Comparison of ENCODE assay signal across 8 cellular contexts in the genomic region with DNA sequence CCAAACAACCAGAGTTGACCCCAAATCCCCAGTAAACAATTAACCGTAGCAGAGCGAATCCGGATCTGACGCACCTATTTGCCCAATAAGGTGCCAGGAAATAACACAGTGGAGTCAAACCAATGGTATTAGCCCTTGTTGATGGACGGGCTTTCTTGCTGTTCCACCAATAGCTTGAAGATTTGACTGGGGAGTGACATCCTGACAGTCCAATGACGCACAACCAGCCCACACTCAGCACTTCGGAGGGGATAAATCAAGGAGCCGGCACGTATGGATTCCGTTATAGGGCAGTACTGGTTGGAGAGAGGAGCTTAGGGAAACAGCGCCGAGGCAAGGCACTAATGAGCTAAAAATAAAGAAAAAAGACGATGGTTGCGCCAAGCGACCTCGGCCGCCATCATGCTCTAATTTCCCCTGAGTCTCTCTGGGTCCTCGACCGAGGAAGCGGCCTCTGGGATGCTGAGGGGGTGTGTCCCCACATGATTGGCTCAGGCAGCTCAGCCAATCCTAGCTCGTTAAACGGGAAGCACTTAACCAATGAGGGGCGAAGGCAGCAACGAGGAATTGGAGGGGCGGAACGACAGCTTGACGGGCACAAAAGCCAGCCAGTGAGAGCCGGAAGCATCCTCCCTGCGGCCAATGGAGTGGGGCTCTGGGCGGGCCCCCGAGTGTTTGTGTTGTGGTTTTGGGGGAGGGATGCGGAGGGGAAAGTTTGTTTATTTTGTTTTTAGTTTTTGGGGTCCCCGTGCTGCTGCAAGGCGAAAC. TPM values are rescaled to one million over a fixed set of nuclear protein-coding genes. Genes with fewer than 3 reads are reported as not detected.
DNase-seq lines count a peak whose midpoint lies in the region; ATAC-seq and TF ChIP-seq lines count a peak whose summit lies in the region.

No MANE protein-coding gene starts in this region.

- H3K36me3 ChIP-seq in testis (ENCODE audit: low read depth, missing control alignments), result no peaks in the 10 kb centered on the region

- peak; percentile 46 for TF ChIP-seq POLR2A in testis (IDR thresholded peaks at IDR 0.05)

- DNase-seq in GM12864 (ENCODE audit: low read depth), result peak; percentile 99
- peak; percentile 99 for DNase-seq in NCI-H1105 treated with DMSO at 0.1 percent for 48 hours (lab: John Stamatoyannopoulos, UW)
- DNase-seq in SKM-1 treated with dmso at 0.1 percent for 144 hours (lab: John Stamatoyannopoulos, UW; ENCODE audit: unreplicated experiment), result peak; percentile 96
- peak; percentile 96 for DNase-seq in activated naive CD8-positive, alpha-beta T cell treated with anti-CD3 and anti-CD28 coated beads, Interleukin-2, amount 10 ng/mL, durations not matched to agents 7 days and 5 days
- DNase-seq in glutamatergic neuron, result peak; percentile 97
- peak; percentile 95 for DNase-seq in omental fat pad (ENCODE audit: low spot score)
- peak; percentile 98 for DNase-seq in testis

- peak overlapping the region; percentile 95 for H3K4me3 Mint-ChIP-seq in activated naive CD8-positive, alpha-beta T cell treated with anti-CD3 and anti-CD28 coated beads, Interleukin-2, amount 10 ng/mL, durations not matched to agents 7 days and 5 days
- H3K4me3 Mint-ChIP-seq in glutamatergic neuron (ENCODE audit: unreplicated experiment), result peak overlapping the region; percentile 95

- H3K4me1 Mint-ChIP-seq in activated naive CD8-positive, alpha-beta T cell treated with anti-CD3 and anti-CD28 coated beads, Interleukin-2, amount 10 ng/mL, durations not matched to agents 7 days and 5 days, result peaks cover 29% of the 10 kb centered on the region
- peaks cover 2% of the 10 kb centered on the region for H3K4me1 Mint-ChIP-seq in glutamatergic neuron (ENCODE audit: low read depth, unreplicated experiment)

- POLR2A ChIA-PET in activated naive CD8-positive, alpha-beta T cell treated with anti-CD3 and anti-CD28 coated beads, Interleukin-2, amount 10 ng/mL, durations not matched to agents 7 days and 5 days (lab: Charles Lee), result interaction anchor here (0.5 to 5.2 kb wide), 65 partner anchors 9 to 907 kb away, joined by 3 to 104 read pairs (median 4); a partner anchor contains a TSS

- no peaks in the 10 kb centered on the region for H3K9me3 ChIP-seq in testis

- peaks cover 7% of the 10 kb centered on the region for H3K27me3 Mint-ChIP-seq in activated naive CD8-positive, alpha-beta T cell treated with anti-CD3 and anti-CD28 coated beads, Interleukin-2, amount 10 ng/mL, durations not matched to agents 7 days and 5 days
- H3K27me3 Mint-ChIP-seq in glutamatergic neuron (ENCODE audit: unreplicated experiment), result peaks cover 8% of the 10 kb centered on the region

- H3K4me1 ChIP-seq in testis, result peaks cover 53% of the 10 kb centered on the region

- intact Hi-C loops in testis (cut with DNase I; ENCODE audit: low total_unique reads), result loop anchor here (10.0 kb wide), 1 partner anchor 301 kb away; a partner anchor contains a TSS

- WGBS in testis, 2 donors, result 0 to 1% methylated on average over 32 to 34 of the region's 34 CpGs

- no peaks in the 10 kb centered on the region for H3K9me3 Mint-ChIP-seq in activated naive CD8-positive, alpha-beta T cell treated with anti-CD3 and anti-CD28 coated beads, Interleukin-2, amount 10 ng/mL, durations not matched to agents 7 days and 5 days
- peaks cover 12% of the 10 kb centered on the region for H3K9me3 Mint-ChIP-seq in glutamatergic neuron (ENCODE audit: unreplicated experiment)

- peak overlapping the region; percentile 100 for H3K27ac Mint-ChIP-seq in activated naive CD8-positive, alpha-beta T cell treated with anti-CD3 and anti-CD28 coated beads, Interleukin-2, amount 10 ng/mL, durations not matched to agents 7 days and 5 days
- peak overlapping the region; percentile 97 for H3K27ac Mint-ChIP-seq in glutamatergic neuron (ENCODE audit: unreplicated experiment)

- H3K36me3 Mint-ChIP-seq in activated naive CD8-positive, alpha-beta T cell treated with anti-CD3 and anti-CD28 coated beads, Interleukin-2, amount 10 ng/mL, durations not matched to agents 7 days and 5 days, result peaks cover 4% of the 10 kb centered on the region
- no peaks in the 10 kb centered on the region for H3K36me3 Mint-ChIP-seq in glutamatergic neuron (ENCODE audit: unreplicated experiment)

- ATAC-seq in HG02678 (IDR thresholded peaks at IDR 0.05; ENCODE audit: unreplicated experiment), result peak; percentile 85
- peak; percentile 89 for ATAC-seq in activated naive CD8-positive, alpha-beta T cell treated with anti-CD3 and anti-CD28 coated beads, Interleukin-2, amount 10 ng/mL, durations not matched to agents 7 days and 5 days (ENCODE audit: low read depth)
- peak; percentile 95 for ATAC-seq in omental fat pad (ENCODE audit: low FRiP score)

- no peaks in the 10 kb centered on the region for H3K27me3 ChIP-seq in testis

- H3K4me3 ChIP-seq in GM12864 (ENCODE audit: low read depth, low read length), result peak overlapping the region; percentile 95
- H3K4me3 ChIP-seq in testis, result peak overlapping the region; percentile 73 to 83

- TF ChIP-seq CTCF in GM12864 (IDR thresholded peaks at IDR 0.05; ENCODE audit: low read depth, low read length, missing control alignments), result no peak
- no peak for TF ChIP-seq CTCF in glutamatergic neuron (IDR thresholded peaks at IDR 0.05; ENCODE audit: partially characterized antibody, unreplicated experiment)
- TF ChIP-seq CTCF in omental fat pad (IDR thresholded peaks at IDR 0.05), result no peak
- TF ChIP-seq CTCF in testis (IDR thresholded peaks at IDR 0.05), result no peak

- H3K27ac ChIP-seq in testis, result peak overlapping the region; percentile 94 to 98

RNA-seq across cellular contexts. Expression of a gene that starts 49.5 kb away (rescaled TPM):
- under 1 TPM; 0.20 to 0.30 TPM for total RNA-seq in activated naive CD8-positive, alpha-beta T cell treated with anti-CD3 and anti-CD28 coated beads, Interleukin-2, amount 10 ng/mL, durations not matched to agents 7 days and 5 days
- 1.1 TPM for total RNA-seq in glutamatergic neuron (ENCODE audit: unreplicated experiment)
- under 1 TPM; 0.37 to 0.84 (median 0.57) TPM for total RNA-seq in omental fat pad
- 10 to 100 TPM; 30.2 to 41.1 TPM for total RNA-seq in testis
- polyA plus RNA-seq in testis (ENCODE audit: insufficient read depth, low read depth, low replicate concordance), result 57.7 TPM

Comparison
In these comparisons a context has a peak if more than half of its experiments do, and no peak if none do; other contexts are left out.
1. Peak in every context shown above with its lines: DNase-seq, ATAC-seq, H3K4me3 ChIP-seq and H3K27ac ChIP-seq.
2. RNA of a gene that starts 49.5 kb away (total RNA-seq): 30.2 to 41.1 TPM in testis; 1.1 TPM in glutamatergic neuron (single experiment), 0.37 to 0.84 TPM in omental fat pad and 0.20 to 0.30 TPM in activated naive CD8-positive, alpha-beta T cell treated with anti-CD3 and anti-CD28 coated beads, Interleukin-2, amount 10 ng/mL, durations not matched to agents 7 days and 5 days; every median in the first group is over 10 times any median in the second.